In the genomic region with DNA sequence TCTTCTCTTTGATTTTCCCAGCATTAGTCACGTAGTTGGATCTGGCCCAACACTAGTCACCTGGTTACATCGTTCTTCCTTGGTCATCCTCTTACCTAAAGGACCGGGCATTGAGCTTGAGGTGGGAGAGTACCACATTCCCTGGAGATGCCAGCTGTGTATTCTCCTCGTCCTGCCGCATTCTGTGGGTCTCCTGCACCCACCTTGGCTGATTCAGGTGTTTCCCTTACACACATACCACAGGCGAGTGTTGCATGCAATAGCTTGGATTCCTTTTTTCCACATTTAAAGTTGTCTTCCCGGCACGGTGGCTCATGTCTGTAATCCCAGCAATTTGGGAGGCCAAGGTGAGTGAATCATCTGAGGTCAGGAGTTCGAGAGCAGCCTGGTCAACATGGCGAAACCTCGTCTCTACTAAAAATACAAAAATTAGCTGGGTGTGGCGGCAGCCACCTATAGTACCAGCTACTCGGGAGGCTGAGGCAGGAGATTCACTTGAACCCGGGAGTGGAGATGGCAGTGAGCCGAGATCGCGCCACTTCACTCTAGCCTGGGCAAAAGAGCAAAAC, we compare ENCODE assay signal across 21 cellular contexts. TPM values are rescaled to one million over a fixed set of nuclear protein-coding genes. Genes with fewer than 3 reads are reported as not detected.
DNase-seq lines count a peak whose midpoint lies in the region; ATAC-seq and TF ChIP-seq lines count a peak whose summit lies in the region.
"Had no signal": no experiment of that assay in that cellular context is flagged by ENCODE, and none has a peak within 500 bp of the region (broad histone marks: within the 10 kb centered on the region; RNA-seq: fewer than 3 reads in every experiment).

No MANE protein-coding gene starts in this region.

- H3K4me3 Mint-ChIP-seq in stimulated activated effector memory CD8-positive, alpha-beta T cell treated with anti-CD3 and anti-CD28 coated beads, Interleukin-12 subunit alpha, Interleukin-12 subunit beta, amount 100 ng/mL, for 72 hours, result no peak overlapping the region
- H3K4me3 Mint-ChIP-seq in activated naive CD4-positive, alpha-beta T cell treated with anti-CD3 and anti-CD28 coated beads for 36 hours, result no peak overlapping the region
- H3K4me3 Mint-ChIP-seq: activated CD8-positive, alpha-beta memory T cell treated with anti-CD3 and anti-CD28 coated beads, Interleukin-2, amount 10 ng/mL, durations not matched to agents 7 days and 5 days; T-helper 2 cell treated with Interferon-gamma antibody and Interleukin-4, amounts not matched to agents 5 μg/mL and 100 μg/mL, for 36 hours had no signal

- H3K36me3 Mint-ChIP-seq in stimulated activated effector memory CD8-positive, alpha-beta T cell treated with anti-CD3 and anti-CD28 coated beads, Interleukin-12 subunit alpha, Interleukin-12 subunit beta, amount 100 ng/mL, for 72 hours, result no peaks in the 10 kb centered on the region
- peaks cover 28% of the 10 kb centered on the region for H3K36me3 Mint-ChIP-seq in activated naive CD4-positive, alpha-beta T cell treated with anti-CD3 and anti-CD28 coated beads for 36 hours (ENCODE audit: low read depth)

- intact Hi-C loops in activated naive CD4-positive, alpha-beta T cell treated with anti-CD3 and anti-CD28 coated beads for 36 hours (cut with micrococcal nuclease), result no loop called here

- H3K27me3 ChIP-seq in SJCRH30, result no peaks in the 10 kb centered on the region
- H3K27me3 ChIP-seq: left lung, pancreas, testis had no signal

- ATAC-seq in stimulated activated effector memory CD8-positive, alpha-beta T cell treated with anti-CD3 and anti-CD28 coated beads, Interleukin-12 subunit alpha, Interleukin-12 subunit beta, amount 100 ng/mL, for 72 hours, result no peak
- ATAC-seq: activated CD8-positive, alpha-beta memory T cell treated with anti-CD3 and anti-CD28 coated beads, Interleukin-2, amount 10 ng/mL, durations not matched to agents 7 days and 5 days; left lung; Right ventricle myocardium inferior had no signal

- CTCF ChIA-PET in RWPE1 (lab: Yijun Ruan, JAX), result interaction anchor here (1.2 to 1.3 kb wide), 2 partner anchors 14 to 222 kb away, joined by 3 to 5 read pairs; no protein-coding TSS in a partner anchor
- CTCF ChIA-PET in activated naive CD4-positive, alpha-beta T cell treated with anti-CD3 and anti-CD28 coated beads for 36 hours (lab: Charles Lee), result interaction anchor here (1.2 kb wide), 1 partner anchor 13 kb away, joined by 3 read pairs; no protein-coding TSS in a partner anchor

- H3K4me1 ChIP-seq in SJCRH30, result peaks cover 8% of the 10 kb centered on the region; the same call in 1 of the 2 replicates
- H3K4me1 ChIP-seq: left lung, pancreas, testis had no signal

- no peaks in the 10 kb centered on the region for H3K9me3 Mint-ChIP-seq in stimulated activated effector memory CD8-positive, alpha-beta T cell treated with anti-CD3 and anti-CD28 coated beads, Interleukin-12 subunit alpha, Interleukin-12 subunit beta, amount 100 ng/mL, for 72 hours
- no peaks in the 10 kb centered on the region for H3K9me3 Mint-ChIP-seq in activated naive CD4-positive, alpha-beta T cell treated with anti-CD3 and anti-CD28 coated beads for 36 hours
- H3K9me3 Mint-ChIP-seq: T-helper 2 cell treated with Interferon-gamma antibody and Interleukin-4, amounts not matched to agents 5 μg/mL and 100 μg/mL, for 36 hours had no signal

- H3K4me3 ChIP-seq in SJCRH30, result no peak overlapping the region
- H3K4me3 ChIP-seq: left lung, pancreas, testis had no signal

- H3K36me3 ChIP-seq in SJCRH30, result peaks cover 73% of the 10 kb centered on the region

- no peak for TF ChIP-seq CTCF in GM13976 (IDR thresholded peaks at IDR 0.05; ENCODE audit: borderline replicate concordance, control extremely low read depth, extremely low read depth, insufficient read depth, missing control alignments)
- no peak for TF ChIP-seq CTCF in RWPE1 (conservative IDR thresholded peaks at IDR 0.05; ENCODE audit: low read depth)

- POLR2A ChIA-PET in RWPE1 (lab: Yijun Ruan, JAX; ENCODE audit: low non-redundant PET), result no interaction called here

- H3K27ac Mint-ChIP-seq in stimulated activated effector memory CD8-positive, alpha-beta T cell treated with anti-CD3 and anti-CD28 coated beads, Interleukin-12 subunit alpha, Interleukin-12 subunit beta, amount 100 ng/mL, for 72 hours, result peak overlapping the region; percentile 37
- H3K27ac Mint-ChIP-seq in activated naive CD4-positive, alpha-beta T cell treated with anti-CD3 and anti-CD28 coated beads for 36 hours, result no peak overlapping the region
- H3K27ac Mint-ChIP-seq: T-helper 2 cell treated with Interferon-gamma antibody and Interleukin-4, amounts not matched to agents 5 μg/mL and 100 μg/mL, for 36 hours had no signal

- in situ Hi-C loops in GM13976 (cut with MboI; ENCODE audit: low sequenced_read_pairs, unreplicated experiment), result no loop called here

- H3K27me3 Mint-ChIP-seq in activated naive CD4-positive, alpha-beta T cell treated with anti-CD3 and anti-CD28 coated beads for 36 hours (ENCODE audit: low read depth), result no peaks in the 10 kb centered on the region
- H3K27me3 Mint-ChIP-seq: activated CD8-positive, alpha-beta memory T cell treated with anti-CD3 and anti-CD28 coated beads, Interleukin-2, amount 10 ng/mL, durations not matched to agents 7 days and 5 days had no signal

- DNase-seq in GM13976 (ENCODE audit: low spot score) (peak; percentile 35), RWPE1 (ENCODE audit: low spot score) (peak; percentile 62), kidney tubule cell (ENCODE audit: low spot score) (peak; percentile 79), SJCRH30 (no peak), NCI-H2107 (lab: John Stamatoyannopoulos, UW) (no peak)
- no peak for DNase-seq in stimulated activated effector memory CD8-positive, alpha-beta T cell treated with anti-CD3 and anti-CD28 coated beads, Interleukin-12 subunit alpha, Interleukin-12 subunit beta, amount 100 ng/mL, for 72 hours (ENCODE audit: low spot score in 2 of 2)
- DNase-seq in activated naive CD4-positive, alpha-beta T cell treated with anti-CD3 and anti-CD28 coated beads for 36 hours, result no peak
- DNase-seq: activated CD4-positive, CD25-positive, alpha-beta regulatory T cell treated with anti-CD3 and anti-CD28 coated beads, Interleukin-2, amount 50 U/mL, for 72 hours; activated CD8-positive, alpha-beta memory T cell treated with anti-CD3 and anti-CD28 coated beads, Interleukin-2, amount 10 ng/mL, durations not matched to agents 7 days and 5 days; activated effector memory CD4-positive, alpha-beta T cell treated with anti-CD3 and anti-CD28 coated beads, Interleukin-2, amount 50 U/mL, for 16 hours; amygdala; cerebellar nuclear complex; DMS153; HCEC 1CT; Kasumi-1; pancreas; testis had no signal

- no peak overlapping the region for H3K27ac ChIP-seq in RWPE1
- no peak overlapping the region for H3K27ac ChIP-seq in SJCRH30
- H3K27ac ChIP-seq: C4-2B, left lung, pancreas had no signal

- H3K9me3 ChIP-seq in SJCRH30 (replicated peaks), result no peaks in the 10 kb centered on the region
- H3K9me3 ChIP-seq: left lung, pancreas, testis had no signal

- peaks cover 7% of the 10 kb centered on the region for H3K4me1 Mint-ChIP-seq in stimulated activated effector memory CD8-positive, alpha-beta T cell treated with anti-CD3 and anti-CD28 coated beads, Interleukin-12 subunit alpha, Interleukin-12 subunit beta, amount 100 ng/mL, for 72 hours
- H3K4me1 Mint-ChIP-seq in activated naive CD4-positive, alpha-beta T cell treated with anti-CD3 and anti-CD28 coated beads for 36 hours (ENCODE audit: low read depth), result no peaks in the 10 kb centered on the region

RNA-seq across cellular contexts. Expression of gene CLEC18C, which starts 21.6 kb away (rescaled TPM):
- 0.38 and 1.1 TPM in 2 replicates for total RNA-seq in SJCRH30 (2014; rRNA removed; shearing (Covaris generic))
- total RNA-seq in activated naive CD4-positive, alpha-beta T cell treated with anti-CD3 and anti-CD28 coated beads for 36 hours, result under 1 TPM; 0.27 to 0.31 TPM
- total RNA-seq: Right ventricle myocardium inferior had no signal

RNA-seq across cellular contexts. Expression of gene PDPR, which starts 37.9 kb away (rescaled TPM):
- total RNA-seq in SJCRH30 (2014; rRNA removed; shearing (Covaris generic)), result 19.8 and 21.8 TPM in 2 replicates
- 10 to 100 TPM; 12.8 to 14.3 TPM for total RNA-seq in activated naive CD4-positive, alpha-beta T cell treated with anti-CD3 and anti-CD28 coated beads for 36 hours

Comparison
In these comparisons a context has a peak if more than half of its experiments do, and no peak if none do; other contexts are left out.
1. DNase-seq: peak in GM13976 (single experiment), RWPE1 (single experiment) and kidney tubule cell (single experiment); none in stimulated activated effector memory CD8-positive, alpha-beta T cell treated with anti-CD3 and anti-CD28 coated beads, Interleukin-12 subunit alpha, Interleukin-12 subunit beta, amount 100 ng/mL, for 72 hours (0 of 2), SJCRH30 (0 of 2), activated naive CD4-positive, alpha-beta T cell treated with anti-CD3 and anti-CD28 coated beads for 36 hours (single experiment) and NCI-H2107 (single experiment).